12 cellular contexts compared by ENCODE assay signal in the genomic region with DNA sequence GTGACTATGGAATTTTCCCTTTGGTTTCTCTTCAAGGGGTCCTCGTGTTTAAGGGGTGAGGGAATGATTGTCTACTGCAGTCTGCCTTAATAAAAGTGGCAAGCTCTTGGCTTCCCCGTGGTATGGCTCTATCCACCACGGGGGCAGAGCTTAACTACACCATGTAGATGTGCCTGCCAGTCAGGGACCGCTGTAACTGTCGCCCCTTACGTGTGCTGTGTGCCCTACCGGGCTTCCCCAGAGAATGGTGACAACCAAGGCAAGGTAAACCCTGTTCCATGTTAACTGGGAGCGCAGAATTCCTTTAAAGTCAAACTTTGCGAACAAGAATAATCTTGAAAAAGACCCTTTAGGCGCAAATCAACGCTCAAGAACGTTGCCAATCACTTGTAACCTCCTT. TPM values are rescaled to one million over a fixed set of nuclear protein-coding genes. Genes with fewer than 3 reads are reported as not detected.
A peak's percentile ranks its signal among the peaks of the same experiment; 100 is the strongest.
DNase-seq lines count a peak whose midpoint lies in the region; ATAC-seq, FAIRE-seq and TF ChIP-seq lines count a peak whose summit lies in the region.
"Had no signal": no experiment of that assay in that cellular context is flagged by ENCODE, and none has a peak within 500 bp of the region (broad histone marks: within the 10 kb centered on the region; RNA-seq: fewer than 3 reads in every experiment).

No MANE protein-coding gene starts in this region.

- in situ Hi-C loops in brain microvascular endothelial cell (cut with HindIII; ENCODE audit: low pct_ligation_motif_present, low sequenced_read_pairs), result no loop called here

- H3K79me2 ChIP-seq in astrocyte (ENCODE audit: insufficient read depth, low read length), result no peaks in the 10 kb centered on the region

- no peak overlapping the region for H3K27ac ChIP-seq in CD4-positive, alpha-beta T cell (ENCODE audit: low read depth, low read length)
- no peak overlapping the region for H3K27ac ChIP-seq in astrocyte (ENCODE audit: low read depth, low read length)
- H3K27ac ChIP-seq in brain microvascular endothelial cell, result no peak overlapping the region
- H3K27ac ChIP-seq: epithelial cell of prostate had no signal

- H3K4me3 ChIP-seq in astrocyte (ENCODE audit: insufficient read depth, low read depth, low read length) (no peak overlapping the region), brain microvascular endothelial cell (ENCODE audit: low read depth, low read length) (no peak overlapping the region)

- H3K36me3 Mint-ChIP-seq in CD4-positive, alpha-beta T cell (ENCODE audit: low read depth), result no peaks in the 10 kb centered on the region
- H3K36me3 Mint-ChIP-seq in astrocyte (ENCODE audit: low read depth, unreplicated experiment), result no peaks in the 10 kb centered on the region
- H3K36me3 Mint-ChIP-seq in naive thymus-derived CD8-positive, alpha-beta T cell, result peaks cover 0 to 2% (median 2%) of the 10 kb centered on the region in 3 donors
- no peaks in the 10 kb centered on the region for H3K36me3 Mint-ChIP-seq in chondrocyte (ENCODE audit: low read depth)

- H4K20me1 ChIP-seq in astrocyte (ENCODE audit: insufficient read depth, low read length), result no peaks in the 10 kb centered on the region

- intact Hi-C loops in CD4-positive, alpha-beta T cell (cut with DNase I, micrococcal nuclease), result no loop called here

- H3K36me3 ChIP-seq in astrocyte (ENCODE audit: insufficient read depth, low read length) (no peaks in the 10 kb centered on the region), brain microvascular endothelial cell (replicated peaks) (no peaks in the 10 kb centered on the region)
- H3K36me3 ChIP-seq: tibial artery had no signal

- peaks cover 67% of the 10 kb centered on the region for H3K27me3 ChIP-seq in CD4-positive, alpha-beta T cell (ENCODE audit: control insufficient read depth, insufficient read depth, low read length)
- H3K27me3 ChIP-seq in astrocyte (ENCODE audit: insufficient read depth, low read length), result peaks cover 49% of the 10 kb centered on the region
- H3K27me3 ChIP-seq in brain microvascular endothelial cell (replicated peaks), result peaks cover 30% of the 10 kb centered on the region

- no peak for DNase-seq in CD4-positive, alpha-beta T cell
- DNase-seq in GM10266 (ENCODE audit: extremely low spot score), result peak; percentile 22
- DNase-seq in astrocyte (ENCODE audit: low read depth), result no peak
- peak in 1 of 10 donors; percentile 6 for DNase-seq in naive thymus-derived CD8-positive, alpha-beta T cell
- no peak for DNase-seq in chondrocyte (ENCODE audit: low spot score)
- no peak for DNase-seq in HK-2 (ENCODE audit: unreplicated experiment)
- no peak for DNase-seq in dedifferentiated amniotic fluid mesenchymal stem cell (ENCODE audit: extremely low spot score)
- no peak for DNase-seq in brain microvascular endothelial cell
- DNase-seq: tibial artery had no signal

- peaks cover 71% of the 10 kb centered on the region for H3K27me3 Mint-ChIP-seq in CD4-positive, alpha-beta T cell
- H3K27me3 Mint-ChIP-seq in astrocyte (ENCODE audit: low read depth, unreplicated experiment), result peaks cover 24% of the 10 kb centered on the region
- H3K27me3 Mint-ChIP-seq in naive thymus-derived CD8-positive, alpha-beta T cell, result peaks cover 38 to 61% (median 50%) of the 10 kb centered on the region in 5 donors
- H3K27me3 Mint-ChIP-seq in chondrocyte (ENCODE audit: low read depth), result peaks cover 29% of the 10 kb centered on the region

- peak overlapping the region; percentile 94 for H3K4me2 ChIP-seq in astrocyte (ENCODE audit: low read length)

- H3K9me3 ChIP-seq in CD4-positive, alpha-beta T cell (ENCODE audit: control insufficient read depth, low read length), result no peaks in the 10 kb centered on the region
- H3K9me3 ChIP-seq in astrocyte (ENCODE audit: insufficient read depth, low read depth, low read length), result no peaks in the 10 kb centered on the region
- H3K9me3 ChIP-seq: tibial artery had no signal

- H3K4me1 ChIP-seq in astrocyte (ENCODE audit: insufficient read depth, low read length), result peaks cover 16% of the 10 kb centered on the region

- ATAC-seq in CD4-positive, alpha-beta T cell (ENCODE audit: poor library complexity), result no peak
- peak in 1 of 2 donors; percentile 29 for ATAC-seq in naive thymus-derived CD8-positive, alpha-beta T cell

- H3K4me1 Mint-ChIP-seq in CD4-positive, alpha-beta T cell (ENCODE audit: low read depth), result peaks cover 21% of the 10 kb centered on the region
- H3K4me1 Mint-ChIP-seq in astrocyte (ENCODE audit: low read depth, unreplicated experiment), result peaks cover 3% of the 10 kb centered on the region
- H3K4me1 Mint-ChIP-seq in naive thymus-derived CD8-positive, alpha-beta T cell, result peaks cover 8 to 22% (median 20%) of the 10 kb centered on the region in 4 donors
- H3K4me1 Mint-ChIP-seq in chondrocyte (ENCODE audit: low read depth), result peaks cover 10% of the 10 kb centered on the region

- no peak for TF ChIP-seq CTCF in CD4-positive, alpha-beta T cell (IDR thresholded peaks at IDR 0.05)
- TF ChIP-seq CTCF in GM10266 (IDR thresholded peaks at IDR 0.05; ENCODE audit: control insufficient read depth, insufficient read depth, low read depth, missing control alignments) (no peak), astrocyte (IDR thresholded peaks at IDR 0.05; ENCODE audit: insufficient read depth, low read depth, low read length) (no peak), chondrocyte (IDR thresholded peaks at IDR 0.05) (no peak), brain microvascular endothelial cell (IDR thresholded peaks at IDR 0.05; ENCODE audit: low read depth, low read length, missing control alignments) (no peak)

- H3K9me3 Mint-ChIP-seq in CD4-positive, alpha-beta T cell, result no peaks in the 10 kb centered on the region
- H3K9me3 Mint-ChIP-seq in astrocyte (ENCODE audit: unreplicated experiment) (no peaks in the 10 kb centered on the region), chondrocyte (ENCODE audit: low read depth) (no peaks in the 10 kb centered on the region)
- H3K9me3 Mint-ChIP-seq in naive thymus-derived CD8-positive, alpha-beta T cell, result no peaks in the 10 kb centered on the region

- no peak overlapping the region for H3K9ac ChIP-seq in astrocyte (ENCODE audit: low read length)

- no peak overlapping the region for H2AFZ ChIP-seq in astrocyte (ENCODE audit: low read depth, low read length)

- POLR2A ChIA-PET in CD4-positive, alpha-beta T cell (lab: Charles Lee), result no interaction called here
- POLR2A ChIA-PET in naive thymus-derived CD8-positive, alpha-beta T cell (lab: Charles Lee), result no interaction called here

- no peak for FAIRE-seq in astrocyte (lab: Jason Lieb, UNC)

- H3K4me3 Mint-ChIP-seq in CD4-positive, alpha-beta T cell, result peak overlapping the region; percentile 85
- peak overlapping the region; percentile 84 for H3K4me3 Mint-ChIP-seq in astrocyte (ENCODE audit: unreplicated experiment)
- H3K4me3 Mint-ChIP-seq in naive thymus-derived CD8-positive, alpha-beta T cell, result peak overlapping the region in 9 of 10 donors; percentile 65 to 88 (median 80)
- H3K4me3 Mint-ChIP-seq in chondrocyte (ENCODE audit: unreplicated experiment), result no peak overlapping the region

- H3K27ac Mint-ChIP-seq in CD4-positive, alpha-beta T cell, result no peak overlapping the region
- H3K27ac Mint-ChIP-seq in astrocyte (ENCODE audit: unreplicated experiment) (no peak overlapping the region), chondrocyte (ENCODE audit: unreplicated experiment) (no peak overlapping the region)
- peak overlapping the region in 1 of 10 donors; percentile 25 for H3K27ac Mint-ChIP-seq in naive thymus-derived CD8-positive, alpha-beta T cell

- CTCF ChIA-PET in CD4-positive, alpha-beta T cell (lab: Charles Lee), result interaction anchor here (0.7 kb wide), 1 partner anchor 324 kb away, joined by 3 read pairs; no protein-coding TSS in a partner anchor

RNA-seq across cellular contexts. Expression of gene C3orf80, which starts 1.0 kb away (rescaled TPM):
- total RNA-seq in CD4-positive, alpha-beta T cell, result not detected
- total RNA-seq in astrocyte (6.5 and 13.7 TPM in 2 replicates), chondrocyte (0.25 to 0.28 TPM in 2 of 3 replicates, not detected in the other)
- not detected for total RNA-seq in naive thymus-derived CD8-positive, alpha-beta T cell
- polyA plus RNA-seq in naive thymus-derived CD8-positive, alpha-beta T cell, result not detected
- total RNA-seq: NCI-H460, skeletal muscle tissue had no signal
